Comparison of ENCODE assay signal across 10 cellular contexts in the genomic region with DNA sequence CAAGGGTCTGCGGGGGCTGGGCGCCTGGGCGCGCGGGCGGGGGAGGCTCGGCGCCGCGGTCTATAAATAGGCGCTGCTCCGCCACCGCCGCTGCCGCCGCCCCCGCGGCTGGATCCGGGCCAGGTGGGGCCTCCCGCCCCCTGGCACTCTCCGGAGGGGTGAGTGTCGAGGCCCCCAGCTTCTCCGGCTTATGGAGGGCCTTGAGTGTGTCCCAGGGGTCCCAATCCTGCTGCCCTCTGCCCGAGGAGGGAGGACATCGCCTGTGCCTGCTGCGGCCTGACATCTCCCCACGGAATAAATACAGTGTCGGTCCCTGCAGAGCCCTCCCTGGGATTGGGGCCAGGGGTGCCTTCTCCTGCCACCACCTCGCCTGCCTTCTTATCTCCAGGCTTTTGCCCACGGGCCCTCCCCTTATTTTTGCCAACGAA. TPM values are rescaled to one million over a fixed set of nuclear protein-coding genes. Genes with fewer than 3 reads are reported as not detected.
DNase-seq lines count a peak whose midpoint lies in the region; ATAC-seq and TF ChIP-seq lines count a peak whose summit lies in the region.
"Had no signal": no experiment of that assay in that cellular context is flagged by ENCODE, and none has a peak within 500 bp of the region (broad histone marks: within the 10 kb centered on the region; RNA-seq: fewer than 3 reads in every experiment).

No MANE protein-coding gene starts in this region.

- no peak for TF ChIP-seq POLR2A in ovary (IDR thresholded peaks at IDR 0.05)

- peak overlapping the region; percentile 88 for H3K9ac ChIP-seq in BLaER1
- H3K9ac ChIP-seq in duodenal mucosa (ENCODE audit: low read depth in 1 of 2, low read length in 2 of 2), result no peak overlapping the region

- H3K27ac ChIP-seq in BLaER1, result peak overlapping the region; percentile 91
- no peak overlapping the region for H3K27ac ChIP-seq in duodenal mucosa (ENCODE audit: low read depth, low read length)
- H3K27ac ChIP-seq in ovary, result peak overlapping the region; percentile 58 to 71

- DNase-seq in MG63, result no peak
- DNase-seq in ovary, result peak in 4 of 5 donors; percentile 54 to 75 (median 66)
- DNase-seq in NCI-H2081 treated with DMSO at 0.1 percent for 48 hours (lab: John Stamatoyannopoulos, UW), result no peak
- DNase-seq in SKM-1 (lab: John Stamatoyannopoulos, UW; ENCODE audit: unreplicated experiment), result no peak
- DNase-seq: activated gamma-delta T cell treated with Interleukin-2 at 50 U/mL for 16 hours, NCI-H1048 had no signal

- intact Hi-C loops in ovary (cut with DNase I), result no loop called here

- H3K9me3 ChIP-seq in BLaER1 (no peaks in the 10 kb centered on the region), MG63 (no peaks in the 10 kb centered on the region), duodenal mucosa (ENCODE audit: control insufficient read depth in 1 of 2, low read length in 2 of 2) (no peaks in the 10 kb centered on the region), ovary (no peaks in the 10 kb centered on the region)

- no peak for ATAC-seq in GM18867 (IDR thresholded peaks at IDR 0.05; ENCODE audit: unreplicated experiment)
- no peak for ATAC-seq in GM18870 (IDR thresholded peaks at IDR 0.05; ENCODE audit: unreplicated experiment)

- H3K27me3 ChIP-seq in BLaER1 (peaks cover 57% of the 10 kb centered on the region), MG63 (no peaks in the 10 kb centered on the region), duodenal mucosa (ENCODE audit: control insufficient read depth in 1 of 2, insufficient read depth in 2 of 2, low read length in 2 of 2) (peaks cover 58 to 60% of the 10 kb centered on the region in 2 donors), ovary (no peaks in the 10 kb centered on the region)

- H3K4me3 ChIP-seq in BLaER1 (peak overlapping the region; percentile 92), MG63 (peak overlapping the region; percentile 64), duodenal mucosa (ENCODE audit: low read depth in 1 of 2, low read length in 2 of 2) (peak overlapping the region; percentile 35 to 64), ovary (peak overlapping the region; percentile 57)

- H3K4me1 ChIP-seq in BLaER1 (peaks cover 58% of the 10 kb centered on the region), duodenal mucosa (ENCODE audit: control insufficient read depth in 1 of 2, insufficient read depth in 2 of 2, low read length in 2 of 2) (peaks cover 8 to 11% of the 10 kb centered on the region in 2 donors), ovary (ENCODE audit: insufficient read depth) (peaks cover 13% of the 10 kb centered on the region)

- H4K20me1 ChIP-seq in BLaER1, result peaks cover 52% of the 10 kb centered on the region

- TF ChIP-seq CTCF in ovary (IDR thresholded peaks at IDR 0.05), result no peak

- H3K36me3 ChIP-seq in BLaER1, result peaks cover 42% of the 10 kb centered on the region
- peaks cover 18% of the 10 kb centered on the region for H3K36me3 ChIP-seq in MG63
- H3K36me3 ChIP-seq in duodenal mucosa (ENCODE audit: control insufficient read depth in 1 of 2, insufficient read depth in 2 of 2, low read length in 2 of 2), result no peaks in the 10 kb centered on the region
- H3K36me3 ChIP-seq in ovary, result no peaks in the 10 kb centered on the region

- H3K4me2 ChIP-seq in BLaER1, result peak overlapping the region; percentile 100

- 17 to 25% (median 19%) methylated on average over 19 to 31 of the region's 31 CpGs for WGBS in ovary, 3 donors

- TF ChIP-seq EP300 in ovary (IDR thresholded peaks at IDR 0.05), result no peak

RNA-seq across cellular contexts. Expression of gene GP1BB, which starts 4.3 kb away (rescaled TPM):
- total RNA-seq in MG63 (2014; rRNA removed; shearing (Covaris generic); ENCODE audit: low replicate concordance), result 3.5 and 15.9 TPM in 2 replicates
- 10 to 100 TPM in 1 of 7 donors, 1 to 10 TPM in 5, under 1 TPM in 1; 0.71 to 21.5 (median 8.4) TPM for total RNA-seq in ovary
- polyA plus RNA-seq in ovary, result 1 to 10 TPM in 1 of 2 donors, not detected in 1; 3.7 TPM

RNA-seq across cellular contexts. Expression of gene SEPTIN5, which starts 4.8 kb away (rescaled TPM):
- 18.9 and 30.7 TPM in 2 replicates for total RNA-seq in MG63 (2014; rRNA removed; shearing (Covaris generic); ENCODE audit: low replicate concordance)
- total RNA-seq in ovary, result 10 to 100 TPM; 21.0 to 55.0 (median 38.9) TPM
- polyA plus RNA-seq in ovary, result 10 to 100 TPM; 29.2 to 30.9 TPM

RNA-seq across cellular contexts. Expression of gene TBX1, which starts 41.5 kb away (rescaled TPM):
- 16.3 and 16.5 TPM in 2 replicates for total RNA-seq in MG63 (2014; rRNA removed; shearing (Covaris generic); ENCODE audit: low replicate concordance)
- total RNA-seq in ovary, result 10 to 100 TPM in 1 of 7 donors, 1 to 10 TPM in 5, not detected in 1; 1.5 to 23.8 (median 2.9) TPM
- polyA plus RNA-seq in ovary, result 1 to 10 TPM; 1.2 to 3.2 TPM

Comparison
In these comparisons a context has a peak if more than half of its experiments do, and no peak if none do; other contexts are left out.
1. DNase-seq: peak in ovary (4 of 5); none in MG63 (single experiment), NCI-H2081 treated with DMSO at 0.1 percent for 48 hours (single experiment) and SKM-1 (single experiment).
2. Peak in every context shown above with its lines, with median percentiles within 50 percentile points of each other: H3K4me3 ChIP-seq.